In the genomic region with DNA sequence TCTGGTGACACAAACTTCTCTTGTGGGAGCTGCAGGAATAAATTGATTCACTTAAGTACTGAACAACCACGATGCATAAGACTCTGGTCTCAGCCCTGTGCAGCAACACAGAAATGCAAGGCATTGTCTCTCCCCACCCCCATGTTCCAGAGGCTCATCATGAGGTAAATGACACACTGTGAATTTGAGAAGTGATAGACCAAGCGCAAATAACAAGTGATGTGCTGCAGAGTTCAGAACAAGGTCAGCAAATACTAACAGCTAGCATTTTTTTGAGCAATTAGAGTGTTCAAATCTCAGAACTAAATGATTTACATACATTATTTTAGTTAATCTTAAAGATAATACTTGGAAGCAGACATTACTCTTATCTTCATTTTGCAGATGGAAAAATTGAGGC, we compare ENCODE assay signal across 22 cellular contexts.
"Had no signal": no experiment of that assay in that cellular context is flagged by ENCODE, and none has a peak within 500 bp of the region (broad histone marks: within the 10 kb centered on the region; RNA-seq: fewer than 3 reads in every experiment).

No MANE protein-coding gene starts in this region.

- H3K4me3 ChIP-seq: SJSA1, SK-N-MC had no signal

- FAIRE-seq: RCC 7860 had no signal

- H3K4me1 ChIP-seq: SJSA1 had no signal

- DNase-seq: IMR-90, Karpas-422, KG1, MM.1S, NCI-H1092 treated with DMSO at 0.1 percent for 48 hours, NCI-H1436, NCI-H187, NCI-H2029, NCI-H2081 treated with DMSO at 0.1 percent for 48 hours, NCI-H2171, NCI-H226, NCI-H446, NCI-H510A, NCI-H524 treated with DMSO at 0.1 percent for 48 hours, NCI-H69, NCI-H774, Right ventricle myocardium superior, RPMI8226, SIG-M5 had no signal

- H3K36me3 ChIP-seq: SJSA1 had no signal

- H3K27me3 ChIP-seq: SJSA1 had no signal

- H3K27ac ChIP-seq: SJSA1, SK-N-MC had no signal

- H3K9me3 ChIP-seq: SJSA1 had no signal
